ENCODE assay signal across 12 cellular contexts in genomic region chr11:111409915-111410314, GRCh38. TPM values are rescaled to one million over a fixed set of nuclear protein-coding genes. Genes with fewer than 3 reads are reported as not detected.
DNase-seq lines count a peak whose midpoint lies in the region; ATAC-seq and TF ChIP-seq lines count a peak whose summit lies in the region.
"Had no signal": no experiment of that assay in that cellular context is flagged by ENCODE, and none has a peak within 500 bp of the region (broad histone marks: within the 10 kb centered on the region; RNA-seq: fewer than 3 reads in every experiment).

No MANE protein-coding gene starts in this region.

- no peaks in the 10 kb centered on the region for H3K9me3 ChIP-seq in stomach
- H3K9me3 ChIP-seq in WERI-Rb-1 (ENCODE audit: severe bottlenecking), result no peaks in the 10 kb centered on the region

- no peak overlapping the region for H3K27ac Mint-ChIP-seq in activated T-helper 17 cell treated with anti-CD3 and anti-CD28 coated beads, Interleukin-2, amount 50 U/mL, for 72 hours
- H3K27ac Mint-ChIP-seq in CD14-positive monocyte, result no peak overlapping the region
- H3K27ac Mint-ChIP-seq: nephron had no signal

- H3K27me3 ChIP-seq in stomach (no peaks in the 10 kb centered on the region), WERI-Rb-1 (ENCODE audit: insufficient read depth, low read depth, severe bottlenecking) (no peaks in the 10 kb centered on the region)

- WGBS in stomach, 5 donors, result 56 to 84% (median 68%) methylated on average over 1 of the region's 1 CpG

- no peak overlapping the region for H3K4me3 ChIP-seq in stomach
- H3K4me3 ChIP-seq in WERI-Rb-1 (ENCODE audit: low read depth, low read length), result no peak overlapping the region

- H3K4me3 Mint-ChIP-seq in activated T-helper 17 cell treated with anti-CD3 and anti-CD28 coated beads, Interleukin-2, amount 50 U/mL, for 72 hours, result no peak overlapping the region
- H3K4me3 Mint-ChIP-seq in CD14-positive monocyte, result no peak overlapping the region
- H3K4me3 Mint-ChIP-seq: nephron had no signal

- TF ChIP-seq POLR2A in stomach (IDR thresholded peaks at IDR 0.05), result no peak

- ATAC-seq in GM18868 (IDR thresholded peaks at IDR 0.05; ENCODE audit: unreplicated experiment) (peak; percentile 59), HG02610 (IDR thresholded peaks at IDR 0.05; ENCODE audit: unreplicated experiment) (peak; percentile 68), HG03521 (IDR thresholded peaks at IDR 0.05; ENCODE audit: unreplicated experiment) (peak; percentile 72)
- ATAC-seq in activated T-helper 17 cell treated with anti-CD3 and anti-CD28 coated beads, Interleukin-2, amount 50 U/mL, for 72 hours (replicated peaks), result peak; percentile 33

- H3K27me3 Mint-ChIP-seq in activated T-helper 17 cell treated with anti-CD3 and anti-CD28 coated beads, Interleukin-2, amount 50 U/mL, for 72 hours, result no peaks in the 10 kb centered on the region
- peaks cover 0 to 5% (median 2%) of the 10 kb centered on the region in 3 donors for H3K27me3 Mint-ChIP-seq in CD14-positive monocyte (ENCODE audit: low read depth in 3 of 3)

- intact Hi-C loops in CD14-positive monocyte (cut with micrococcal nuclease), result no loop called here
- intact Hi-C loops in stomach (cut with DNase I; ENCODE audit: low total_unique reads), result no loop called here

- H3K27ac ChIP-seq in stomach (no peak overlapping the region), WERI-Rb-1 (no peak overlapping the region)

- no peak for TF ChIP-seq EP300 in stomach (IDR thresholded peaks at IDR 0.05)

- H3K4me1 Mint-ChIP-seq in activated T-helper 17 cell treated with anti-CD3 and anti-CD28 coated beads, Interleukin-2, amount 50 U/mL, for 72 hours, result peaks cover 20% of the 10 kb centered on the region
- H3K4me1 Mint-ChIP-seq in CD14-positive monocyte, result peaks cover 26% of the 10 kb centered on the region

- DNase-seq in CD14-positive monocyte (ENCODE audit: low spot score), result no peak
- DNase-seq in T-helper 2 cell, result no peak
- no peak for DNase-seq in stomach
- no peak for DNase-seq in WERI-Rb-1
- DNase-seq: caudate nucleus, head of caudate nucleus had no signal

- H3K36me3 Mint-ChIP-seq in activated T-helper 17 cell treated with anti-CD3 and anti-CD28 coated beads, Interleukin-2, amount 50 U/mL, for 72 hours (ENCODE audit: low read depth), result no peaks in the 10 kb centered on the region
- H3K36me3 Mint-ChIP-seq in CD14-positive monocyte, result no peaks in the 10 kb centered on the region

- no peaks in the 10 kb centered on the region for H3K4me1 ChIP-seq in stomach

- no peaks in the 10 kb centered on the region for H3K9me3 Mint-ChIP-seq in activated T-helper 17 cell treated with anti-CD3 and anti-CD28 coated beads, Interleukin-2, amount 50 U/mL, for 72 hours
- peaks cover 0 to 7% (median 0%) of the 10 kb centered on the region in 7 donors for H3K9me3 Mint-ChIP-seq in CD14-positive monocyte
- H3K9me3 Mint-ChIP-seq: nephron had no signal

- no peak for TF ChIP-seq CTCF in CD14-positive monocyte (IDR thresholded peaks at IDR 0.05)
- no peak for TF ChIP-seq CTCF in stomach (IDR thresholded peaks at IDR 0.05)
- no peak for TF ChIP-seq CTCF in WERI-Rb-1 (IDR thresholded peaks at IDR 0.05; ENCODE audit: low read depth, low read length)

- H3K36me3 ChIP-seq in stomach, result no peaks in the 10 kb centered on the region
- H3K36me3 ChIP-seq in WERI-Rb-1, result no peaks in the 10 kb centered on the region

RNA-seq across cellular contexts. Expression of gene POU2AF1, which starts 30.8 kb away (rescaled TPM):
- total RNA-seq in activated T-helper 17 cell treated with anti-CD3 and anti-CD28 coated beads, Interleukin-2, amount 50 U/mL, for 72 hours, result 10 to 100 TPM in 1 of 2 donors, 1 to 10 TPM in 1; 6.4 to 36.6 TPM
- polyA plus RNA-seq in CD14-positive monocyte, result under 1 TPM; 0.07 to 0.12 TPM
- total RNA-seq in stomach, result 10 to 100 TPM in 2 of 5 donors, 1 to 10 TPM in 2, not detected in 1; 2.8 to 43.2 (median 14.8) TPM
- 10 to 100 TPM in 1 of 3 donors, 1 to 10 TPM in 2; 7.0 to 12.3 (median 8.8) TPM for polyA plus RNA-seq in stomach
- total RNA-seq: RPMI7951 had no signal
